2 cellular contexts compared by ENCODE assay signal in genomic region chr6:75441883-75442282, GRCh38. TPM values are rescaled to one million over a fixed set of nuclear protein-coding genes. Genes with fewer than 3 reads are reported as not detected.
"Had no signal": no experiment of that assay in that cellular context is flagged by ENCODE, and none has a peak within 500 bp of the region (broad histone marks: within the 10 kb centered on the region; RNA-seq: fewer than 3 reads in every experiment).

No MANE protein-coding gene starts in this region.

RNA-seq across cellular contexts. Expression of gene FILIP1, which starts 51.7 kb away (rescaled TPM):
- polyA plus RNA-seq: immature natural killer cell, mammary epithelial cell had no signal
